Comparison of ENCODE assay signal across 1 cellular context in the genomic region with DNA sequence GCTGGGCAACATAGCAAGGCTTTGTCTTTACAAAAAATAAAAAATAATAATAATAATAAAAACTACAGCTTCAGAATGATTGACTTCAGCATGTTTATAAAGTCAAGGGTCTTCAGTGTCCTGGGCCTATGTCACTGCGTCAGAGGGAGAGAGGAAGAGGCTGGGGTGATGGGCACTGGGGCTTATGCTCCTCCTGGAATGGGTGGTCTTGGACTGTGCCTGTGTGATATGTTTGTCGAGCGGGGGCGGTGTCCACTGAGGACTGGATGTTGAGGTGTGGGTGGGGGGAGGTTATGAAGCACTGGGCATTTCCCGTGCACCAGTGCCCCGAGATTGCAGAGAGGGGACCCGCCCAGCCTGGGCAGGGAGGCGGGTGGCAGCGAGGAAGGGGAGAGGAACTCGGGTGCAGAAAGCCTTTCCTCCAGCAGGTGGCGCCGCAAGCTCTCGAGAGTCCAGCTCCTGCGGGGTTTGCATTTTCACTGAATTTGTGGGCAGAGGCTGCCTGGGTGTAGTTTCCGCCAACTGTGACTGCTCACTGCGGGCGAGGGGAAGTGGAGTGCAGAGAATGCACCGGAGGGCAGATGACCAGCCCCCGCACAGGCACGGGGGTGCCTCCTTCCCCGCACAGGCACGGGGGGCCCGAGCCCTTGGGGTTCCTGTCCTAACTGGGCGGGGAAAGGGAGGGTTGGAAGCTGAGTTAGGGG.
TF ChIP-seq lines count a peak whose summit lies in the region.

No MANE protein-coding gene starts in this region.

TF ChIP-seq in HepG2, 621 proteins besides CTCF, POLR2A, EP300 and RAD21 (continued from another document and continues in another):
- TF ChIP-seq, protein P1, sequence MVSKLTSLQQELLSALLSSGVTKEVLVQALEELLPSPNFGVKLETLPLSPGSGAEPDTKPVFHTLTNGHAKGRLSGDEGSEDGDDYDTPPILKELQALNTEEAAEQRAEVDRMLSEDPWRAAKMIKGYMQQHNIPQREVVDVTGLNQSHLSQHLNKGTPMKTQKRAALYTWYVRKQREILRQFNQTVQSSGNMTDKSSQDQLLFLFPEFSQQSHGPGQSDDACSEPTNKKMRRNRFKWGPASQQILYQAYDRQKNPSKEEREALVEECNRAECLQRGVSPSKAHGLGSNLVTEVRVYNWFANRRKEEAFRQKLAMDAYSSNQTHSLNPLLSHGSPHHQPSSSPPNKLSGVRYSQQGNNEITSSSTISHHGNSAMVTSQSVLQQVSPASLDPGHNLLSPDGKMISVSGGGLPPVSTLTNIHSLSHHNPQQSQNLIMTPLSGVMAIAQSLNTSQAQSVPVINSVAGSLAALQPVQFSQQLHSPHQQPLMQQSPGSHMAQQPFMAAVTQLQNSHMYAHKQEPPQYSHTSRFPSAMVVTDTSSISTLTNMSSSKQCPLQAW (CRISPR knock-in tag; IDR thresholded peaks at IDR 0.05): peak; percentile 75; the same call in 1 of the 2 replicates
- TF ChIP-seq MED8 (CRISPR knock-in tag; IDR thresholded peaks at IDR 0.05; ENCODE audit: insufficient replicate concordance): no peak
- TF ChIP-seq, protein P2, sequence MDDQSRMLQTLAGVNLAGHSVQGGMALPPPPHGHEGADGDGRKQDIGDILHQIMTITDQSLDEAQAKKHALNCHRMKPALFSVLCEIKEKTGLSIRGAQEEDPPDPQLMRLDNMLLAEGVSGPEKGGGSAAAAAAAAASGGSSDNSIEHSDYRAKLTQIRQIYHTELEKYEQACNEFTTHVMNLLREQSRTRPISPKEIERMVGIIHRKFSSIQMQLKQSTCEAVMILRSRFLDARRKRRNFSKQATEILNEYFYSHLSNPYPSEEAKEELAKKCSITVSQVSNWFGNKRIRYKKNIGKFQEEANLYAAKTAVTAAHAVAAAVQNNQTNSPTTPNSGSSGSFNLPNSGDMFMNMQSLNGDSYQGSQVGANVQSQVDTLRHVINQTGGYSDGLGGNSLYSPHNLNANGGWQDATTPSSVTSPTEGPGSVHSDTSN (CRISPR knock-in tag; IDR thresholded peaks at IDR 0.05; ENCODE audit: borderline replicate concordance): no peak
- no peak for TF ChIP-seq GTF2F1 (IDR thresholded peaks at IDR 0.05; ENCODE audit: low read length)
- TF ChIP-seq MAFK (conservative IDR thresholded peaks at IDR 0.05 in 1 of 2, IDR thresholded peaks at IDR 0.05 in 1 of 2; ENCODE audit: low read length in 2 of 2): no peak
- TF ChIP-seq, protein P3, sequence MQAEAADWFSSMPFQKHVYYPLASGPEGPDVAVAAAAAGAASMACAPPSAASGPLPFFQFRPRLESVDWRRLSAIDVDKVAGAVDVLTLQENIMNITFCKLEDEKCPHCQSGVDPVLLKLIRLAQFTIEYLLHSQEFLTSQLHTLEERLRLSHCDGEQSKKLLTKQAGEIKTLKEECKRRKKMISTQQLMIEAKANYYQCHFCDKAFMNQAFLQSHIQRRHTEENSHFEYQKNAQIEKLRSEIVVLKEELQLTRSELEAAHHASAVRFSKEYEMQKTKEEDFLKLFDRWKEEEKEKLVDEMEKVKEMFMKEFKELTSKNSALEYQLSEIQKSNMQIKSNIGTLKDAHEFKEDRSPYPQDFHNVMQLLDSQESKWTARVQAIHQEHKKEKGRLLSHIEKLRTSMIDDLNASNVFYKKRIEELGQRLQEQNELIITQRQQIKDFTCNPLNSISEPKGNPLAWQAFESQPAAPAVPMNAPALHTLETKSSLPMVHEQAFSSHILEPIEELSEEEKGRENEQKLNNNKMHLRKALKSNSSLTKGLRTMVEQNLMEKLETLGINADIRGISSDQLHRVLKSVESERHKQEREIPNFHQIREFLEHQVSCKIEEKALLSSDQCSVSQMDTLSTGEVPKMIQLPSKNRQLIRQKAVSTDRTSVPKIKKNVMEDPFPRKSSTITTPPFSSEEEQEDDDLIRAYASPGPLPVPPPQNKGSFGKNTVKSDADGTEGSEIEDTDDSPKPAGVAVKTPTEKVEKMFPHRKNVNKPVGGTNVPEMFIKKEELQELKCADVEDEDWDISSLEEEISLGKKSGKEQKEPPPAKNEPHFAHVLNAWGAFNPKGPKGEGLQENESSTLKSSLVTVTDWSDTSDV (CRISPR knock-in tag; IDR thresholded peaks at IDR 0.05): no peak
- TF ChIP-seq TBX2 (CRISPR knock-in tag; IDR thresholded peaks at IDR 0.05; ENCODE audit: borderline replicate concordance): peak; percentile 54
- no peak for TF ChIP-seq SALL2 (CRISPR knock-in tag; IDR thresholded peaks at IDR 0.05)
- peak; percentile 85 for TF ChIP-seq ZNF772 (CRISPR knock-in tag; IDR thresholded peaks at IDR 0.05)
- TF ChIP-seq TCF7L2 (IDR thresholded peaks at IDR 0.05; ENCODE audit: low read depth, low read length): no peak
- 0 out of 2 replicates have a peak, but pooled peaks have one; percentile 35 for TF ChIP-seq PPARG (CRISPR knock-in tag; conservative IDR thresholded peaks at IDR 0.05)
- no peak for TF ChIP-seq SMAD9 (CRISPR knock-in tag; IDR thresholded peaks at IDR 0.05)
- no peak for TF ChIP-seq ZNF660 (CRISPR knock-in tag; IDR thresholded peaks at IDR 0.05; ENCODE audit: borderline replicate concordance, low read depth)
- 0 out of 2 replicates have a peak, but pooled peaks have one; percentile 70 for TF ChIP-seq SMAD3 (CRISPR knock-in tag; IDR thresholded peaks at IDR 0.05)
- TF ChIP-seq ZNF432 (CRISPR knock-in tag; IDR thresholded peaks at IDR 0.05; ENCODE audit: borderline replicate concordance): no peak
- TF ChIP-seq ZNF225 (CRISPR knock-in tag; IDR thresholded peaks at IDR 0.05): peak; percentile 89; the same call in 1 of the 2 replicates
- TF ChIP-seq ISL2 (CRISPR knock-in tag; IDR thresholded peaks at IDR 0.05): peak; percentile 29; the same call in 1 of the 2 replicates
- TF ChIP-seq KMT2B (CRISPR knock-in tag; IDR thresholded peaks at IDR 0.05): no peak
- no peak for TF ChIP-seq ZMYM2 (CRISPR knock-in tag; IDR thresholded peaks at IDR 0.05)
- no peak for TF ChIP-seq ZFP62 (CRISPR knock-in tag; IDR thresholded peaks at IDR 0.05)
- 0 out of 2 replicates have a peak, but pooled peaks have one; percentile 34 for TF ChIP-seq ZNF260 (CRISPR knock-in tag; IDR thresholded peaks at IDR 0.05; ENCODE audit: borderline replicate concordance, low read depth)
- 0 out of 2 replicates have a peak, but pooled peaks have one; percentile 29 for TF ChIP-seq GATAD1 (CRISPR knock-in tag; IDR thresholded peaks at IDR 0.05)
- peak; percentile 78 for TF ChIP-seq TEAD3 (CRISPR knock-in tag; optimal IDR thresholded peaks at IDR 0.05; ENCODE audit: borderline replicate concordance)
- no peak for TF ChIP-seq NFIB (CRISPR knock-in tag; IDR thresholded peaks at IDR 0.05; ENCODE audit: borderline replicate concordance)
- TF ChIP-seq HNRNPK (IDR thresholded peaks at IDR 0.05; ENCODE audit: low read depth, low read length, poor library complexity, severe bottlenecking): peak; percentile 64
- no peak for TF ChIP-seq ZNF235 (CRISPR knock-in tag; IDR thresholded peaks at IDR 0.05; ENCODE audit: borderline replicate concordance)
- TF ChIP-seq, protein P4, sequence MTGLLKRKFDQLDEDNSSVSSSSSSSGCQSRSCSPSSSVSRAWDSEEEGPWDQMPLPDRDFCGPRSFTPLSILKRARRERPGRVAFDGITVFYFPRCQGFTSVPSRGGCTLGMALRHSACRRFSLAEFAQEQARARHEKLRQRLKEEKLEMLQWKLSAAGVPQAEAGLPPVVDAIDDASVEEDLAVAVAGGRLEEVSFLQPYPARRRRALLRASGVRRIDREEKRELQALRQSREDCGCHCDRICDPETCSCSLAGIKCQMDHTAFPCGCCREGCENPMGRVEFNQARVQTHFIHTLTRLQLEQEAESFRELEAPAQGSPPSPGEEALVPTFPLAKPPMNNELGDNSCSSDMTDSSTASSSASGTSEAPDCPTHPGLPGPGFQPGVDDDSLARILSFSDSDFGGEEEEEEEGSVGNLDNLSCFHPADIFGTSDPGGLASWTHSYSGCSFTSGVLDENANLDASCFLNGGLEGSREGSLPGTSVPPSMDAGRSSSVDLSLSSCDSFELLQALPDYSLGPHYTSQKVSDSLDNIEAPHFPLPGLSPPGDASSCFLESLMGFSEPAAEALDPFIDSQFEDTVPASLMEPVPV (CRISPR knock-in tag; IDR thresholded peaks at IDR 0.05): 0 out of 2 replicates have a peak, but pooled peaks have one; percentile 60
- peak; percentile 54; the same call in 1 of the 2 replicates for TF ChIP-seq ZNF788 (CRISPR knock-in tag; IDR thresholded peaks at IDR 0.05; ENCODE audit: borderline replicate concordance)
- no peak for TF ChIP-seq ZFP36L1 (CRISPR knock-in tag; IDR thresholded peaks at IDR 0.05)
- no peak for TF ChIP-seq MEF2D (CRISPR knock-in tag; IDR thresholded peaks at IDR 0.05)
- TF ChIP-seq, protein P5, sequence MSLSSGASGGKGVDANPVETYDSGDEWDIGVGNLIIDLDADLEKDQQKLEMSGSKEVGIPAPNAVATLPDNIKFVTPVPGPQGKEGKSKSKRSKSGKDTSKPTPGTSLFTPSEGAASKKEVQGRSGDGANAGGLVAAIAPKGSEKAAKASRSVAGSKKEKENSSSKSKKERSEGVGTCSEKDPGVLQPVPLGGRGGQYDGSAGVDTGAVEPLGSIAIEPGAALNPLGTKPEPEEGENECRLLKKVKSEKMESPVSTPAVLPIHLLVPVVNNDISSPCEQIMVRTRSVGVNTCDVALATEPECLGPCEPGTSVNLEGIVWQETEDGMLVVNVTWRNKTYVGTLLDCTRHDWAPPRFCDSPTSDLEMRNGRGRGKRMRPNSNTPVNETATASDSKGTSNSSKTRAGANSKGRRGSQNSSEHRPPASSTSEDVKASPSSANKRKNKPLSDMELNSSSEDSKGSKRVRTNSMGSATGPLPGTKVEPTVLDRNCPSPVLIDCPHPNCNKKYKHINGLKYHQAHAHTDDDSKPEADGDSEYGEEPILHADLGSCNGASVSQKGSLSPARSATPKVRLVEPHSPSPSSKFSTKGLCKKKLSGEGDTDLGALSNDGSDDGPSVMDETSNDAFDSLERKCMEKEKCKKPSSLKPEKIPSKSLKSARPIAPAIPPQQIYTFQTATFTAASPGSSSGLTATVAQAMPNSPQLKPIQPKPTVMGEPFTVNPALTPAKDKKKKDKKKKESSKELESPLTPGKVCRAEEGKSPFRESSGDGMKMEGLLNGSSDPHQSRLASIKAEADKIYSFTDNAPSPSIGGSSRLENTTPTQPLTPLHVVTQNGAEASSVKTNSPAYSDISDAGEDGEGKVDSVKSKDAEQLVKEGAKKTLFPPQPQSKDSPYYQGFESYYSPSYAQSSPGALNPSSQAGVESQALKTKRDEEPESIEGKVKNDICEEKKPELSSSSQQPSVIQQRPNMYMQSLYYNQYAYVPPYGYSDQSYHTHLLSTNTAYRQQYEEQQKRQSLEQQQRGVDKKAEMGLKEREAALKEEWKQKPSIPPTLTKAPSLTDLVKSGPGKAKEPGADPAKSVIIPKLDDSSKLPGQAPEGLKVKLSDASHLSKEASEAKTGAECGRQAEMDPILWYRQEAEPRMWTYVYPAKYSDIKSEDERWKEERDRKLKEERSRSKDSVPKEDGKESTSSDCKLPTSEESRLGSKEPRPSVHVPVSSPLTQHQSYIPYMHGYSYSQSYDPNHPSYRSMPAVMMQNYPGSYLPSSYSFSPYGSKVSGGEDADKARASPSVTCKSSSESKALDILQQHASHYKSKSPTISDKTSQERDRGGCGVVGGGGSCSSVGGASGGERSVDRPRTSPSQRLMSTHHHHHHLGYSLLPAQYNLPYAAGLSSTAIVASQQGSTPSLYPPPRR (CRISPR knock-in tag; IDR thresholded peaks at IDR 0.05; ENCODE audit: borderline replicate concordance): no peak
- no peak for TF ChIP-seq PAX8 (CRISPR knock-in tag; IDR thresholded peaks at IDR 0.05; ENCODE audit: borderline replicate concordance)
- TF ChIP-seq GPN1 (CRISPR knock-in tag; IDR thresholded peaks at IDR 0.05; ENCODE audit: borderline replicate concordance): no peak
- TF ChIP-seq, protein P6, sequence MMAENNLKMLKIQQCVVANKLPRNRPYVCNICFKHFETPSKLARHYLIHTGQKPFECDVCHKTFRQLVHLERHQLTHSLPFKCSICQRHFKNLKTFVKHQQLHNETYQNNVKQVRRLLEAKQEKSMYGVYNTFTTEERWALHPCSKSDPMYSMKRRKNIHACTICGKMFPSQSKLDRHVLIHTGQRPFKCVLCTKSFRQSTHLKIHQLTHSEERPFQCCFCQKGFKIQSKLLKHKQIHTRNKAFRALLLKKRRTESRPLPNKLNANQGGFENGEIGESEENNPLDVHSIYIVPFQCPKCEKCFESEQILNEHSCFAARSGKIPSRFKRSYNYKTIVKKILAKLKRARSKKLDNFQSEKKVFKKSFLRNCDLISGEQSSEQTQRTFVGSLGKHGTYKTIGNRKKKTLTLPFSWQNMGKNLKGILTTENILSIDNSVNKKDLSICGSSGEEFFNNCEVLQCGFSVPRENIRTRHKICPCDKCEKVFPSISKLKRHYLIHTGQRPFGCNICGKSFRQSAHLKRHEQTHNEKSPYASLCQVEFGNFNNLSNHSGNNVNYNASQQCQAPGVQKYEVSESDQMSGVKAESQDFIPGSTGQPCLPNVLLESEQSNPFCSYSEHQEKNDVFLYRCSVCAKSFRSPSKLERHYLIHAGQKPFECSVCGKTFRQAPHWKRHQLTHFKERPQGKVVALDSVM (CRISPR knock-in tag; IDR thresholded peaks at IDR 0.05): peak; percentile 32; the same call in 1 of the 2 replicates
- TF ChIP-seq ZBTB38 (CRISPR knock-in tag; IDR thresholded peaks at IDR 0.05): peak; percentile 94
- TF ChIP-seq MIER2 (CRISPR knock-in tag; IDR thresholded peaks at IDR 0.05): peak; percentile 46; the same call in 1 of the 2 replicates
- no peak for TF ChIP-seq SOX6 (IDR thresholded peaks at IDR 0.05)
- TF ChIP-seq SOX6 (CRISPR knock-in tag; IDR thresholded peaks at IDR 0.05): peak; percentile 52
- TF ChIP-seq U2AF1 (optimal IDR thresholded peaks at IDR 0.05; ENCODE audit: low read depth, low read length): peak; percentile 37
- no peak for TF ChIP-seq ZNF777 (CRISPR knock-in tag; IDR thresholded peaks at IDR 0.05)
- TF ChIP-seq MED1 (CRISPR knock-in tag; IDR thresholded peaks at IDR 0.05): peak; percentile 53; the same call in 1 of the 2 replicates
- TF ChIP-seq, protein P7, sequence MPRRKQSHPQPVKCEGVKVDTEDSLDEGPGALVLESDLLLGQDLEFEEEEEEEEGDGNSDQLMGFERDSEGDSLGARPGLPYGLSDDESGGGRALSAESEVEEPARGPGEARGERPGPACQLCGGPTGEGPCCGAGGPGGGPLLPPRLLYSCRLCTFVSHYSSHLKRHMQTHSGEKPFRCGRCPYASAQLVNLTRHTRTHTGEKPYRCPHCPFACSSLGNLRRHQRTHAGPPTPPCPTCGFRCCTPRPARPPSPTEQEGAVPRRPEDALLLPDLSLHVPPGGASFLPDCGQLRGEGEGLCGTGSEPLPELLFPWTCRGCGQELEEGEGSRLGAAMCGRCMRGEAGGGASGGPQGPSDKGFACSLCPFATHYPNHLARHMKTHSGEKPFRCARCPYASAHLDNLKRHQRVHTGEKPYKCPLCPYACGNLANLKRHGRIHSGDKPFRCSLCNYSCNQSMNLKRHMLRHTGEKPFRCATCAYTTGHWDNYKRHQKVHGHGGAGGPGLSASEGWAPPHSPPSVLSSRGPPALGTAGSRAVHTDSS (CRISPR knock-in tag; conservative IDR thresholded peaks at IDR 0.05): no peak
- no peak for TF ChIP-seq ZNF496 (CRISPR knock-in tag; IDR thresholded peaks at IDR 0.05; ENCODE audit: insufficient replicate concordance)
- TF ChIP-seq, protein P8, sequence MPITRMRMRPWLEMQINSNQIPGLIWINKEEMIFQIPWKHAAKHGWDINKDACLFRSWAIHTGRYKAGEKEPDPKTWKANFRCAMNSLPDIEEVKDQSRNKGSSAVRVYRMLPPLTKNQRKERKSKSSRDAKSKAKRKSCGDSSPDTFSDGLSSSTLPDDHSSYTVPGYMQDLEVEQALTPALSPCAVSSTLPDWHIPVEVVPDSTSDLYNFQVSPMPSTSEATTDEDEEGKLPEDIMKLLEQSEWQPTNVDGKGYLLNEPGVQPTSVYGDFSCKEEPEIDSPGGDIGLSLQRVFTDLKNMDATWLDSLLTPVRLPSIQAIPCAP (CRISPR knock-in tag; IDR thresholded peaks at IDR 0.05; ENCODE audit: low read depth): no peak
